ENCODE assay signal across 8 cellular contexts in the genomic region with DNA sequence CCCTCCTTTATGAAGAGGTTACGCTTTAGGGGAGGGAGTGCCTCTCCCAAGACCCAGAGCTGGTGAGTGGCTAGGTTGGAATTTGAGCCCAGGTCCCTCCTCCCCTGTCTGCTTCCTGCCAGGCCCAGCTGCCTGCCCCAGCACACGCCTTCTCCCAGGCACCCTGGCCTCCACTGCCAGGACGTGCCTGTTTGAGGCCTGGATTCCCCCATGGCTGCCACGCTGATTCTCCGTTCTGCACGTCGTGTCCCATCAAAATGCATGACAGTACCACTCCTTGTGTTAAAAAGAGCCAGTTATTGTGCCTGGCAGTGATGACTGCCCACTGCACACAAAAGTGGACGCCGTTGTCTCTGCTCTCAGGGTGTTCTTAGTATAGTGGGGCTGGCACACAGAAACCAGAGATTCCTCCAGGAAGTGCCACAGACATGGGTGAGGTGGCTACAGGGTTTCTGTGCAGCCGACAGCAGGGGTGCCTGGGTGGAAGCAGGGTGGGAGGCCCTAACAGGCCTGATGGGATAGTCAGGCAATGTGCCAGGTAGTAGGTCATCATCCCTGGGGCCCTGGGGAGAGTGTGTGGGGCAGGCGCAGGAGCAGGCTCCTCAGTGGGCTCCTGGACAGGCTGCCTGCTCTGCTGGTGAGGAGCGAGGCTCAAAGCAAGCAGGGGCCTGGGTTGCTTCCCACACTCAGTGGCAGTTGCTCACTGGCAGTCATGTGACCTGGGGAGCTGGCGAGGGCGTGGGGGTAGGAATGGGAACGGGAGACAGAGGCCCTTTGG. TPM values are rescaled to one million over a fixed set of nuclear protein-coding genes. Genes with fewer than 3 reads are reported as not detected.
DNase-seq lines count a peak whose midpoint lies in the region; ATAC-seq and TF ChIP-seq lines count a peak whose summit lies in the region.

No MANE protein-coding gene starts in this region.

- peaks cover 11% of the 10 kb centered on the region for H3K36me3 Mint-ChIP-seq in natural killer cell treated with Interleukin-12 subunit alpha and Interleukin-12 subunit beta and Interleukin-15 and Interleukin-18, amount 100 ng/mL, for 72 hours

- no peaks in the 10 kb centered on the region for H3K27me3 ChIP-seq in esophagus squamous epithelium

- H3K9me3 ChIP-seq in esophagus squamous epithelium = no peaks in the 10 kb centered on the region

- peak overlapping the region; percentile 44 to 84 for H3K27ac Mint-ChIP-seq in natural killer cell treated with Interleukin-12 subunit alpha and Interleukin-12 subunit beta and Interleukin-15 and Interleukin-18, amount 100 ng/mL, for 72 hours

- H3K4me3 ChIP-seq in esophagus squamous epithelium = peak overlapping the region in 1 of 4 donors; percentile 26

- ATAC-seq in natural killer cell treated with Interleukin-12 subunit alpha and Interleukin-12 subunit beta and Interleukin-15 and Interleukin-18, amount 100 ng/mL, for 72 hours = peak in 1 of 2 donors; percentile 21
- no peak for ATAC-seq in HG03095 (IDR thresholded peaks at IDR 0.05; ENCODE audit: unreplicated experiment)
- no peak for ATAC-seq in GM18867 (IDR thresholded peaks at IDR 0.05; ENCODE audit: unreplicated experiment)

- H3K27me3 Mint-ChIP-seq in natural killer cell treated with Interleukin-12 subunit alpha and Interleukin-12 subunit beta and Interleukin-15 and Interleukin-18, amount 100 ng/mL, for 72 hours = no peaks in the 10 kb centered on the region

- peaks cover 45 to 78% (median 54%) of the 10 kb centered on the region in 3 donors for H3K4me1 ChIP-seq in esophagus squamous epithelium

- peak overlapping the region; percentile 85 to 93 (median 90) for H3K27ac ChIP-seq in esophagus squamous epithelium

- H3K4me3 Mint-ChIP-seq in natural killer cell treated with Interleukin-12 subunit alpha and Interleukin-12 subunit beta and Interleukin-15 and Interleukin-18, amount 100 ng/mL, for 72 hours = no peak overlapping the region

- whole genome bisulfite sequencing in esophagus squamous epithelium, 2 donors = 8 to 51% methylated on average over 10 to 11 of the region's 15 CpGs

- peaks cover 50 to 54% of the 10 kb centered on the region in 2 donors for H3K4me1 Mint-ChIP-seq in natural killer cell treated with Interleukin-12 subunit alpha and Interleukin-12 subunit beta and Interleukin-15 and Interleukin-18, amount 100 ng/mL, for 72 hours (ENCODE audit: low read depth in 2 of 2)

- no peaks in the 10 kb centered on the region for H3K9me3 Mint-ChIP-seq in natural killer cell treated with Interleukin-12 subunit alpha and Interleukin-12 subunit beta and Interleukin-15 and Interleukin-18, amount 100 ng/mL, for 72 hours

- TF ChIP-seq POLR2A in esophagus squamous epithelium (IDR thresholded peaks at IDR 0.05) = no peak

- intact Hi-C loops in esophagus squamous epithelium (cut with DNase I) = no loop called here

- DNase-seq in ELR (ENCODE audit: low read depth) (peak; percentile 98), RPMI7951 (ENCODE audit: low read depth) (peak; percentile 94), esophagus squamous epithelium (lab: John Stamatoyannopoulos, UW) (no peak), GM10266 (ENCODE audit: extremely low spot score) (no peak), cerebellar nuclear complex (lab: John Stamatoyannopoulos, UW) (no peak)
- no peak for DNase-seq in natural killer cell treated with Interleukin-12 subunit alpha and Interleukin-12 subunit beta and Interleukin-15 and Interleukin-18, amount 100 ng/mL, for 72 hours (ENCODE audit: low spot score)

- H3K36me3 ChIP-seq in esophagus squamous epithelium = peaks cover 0 to 37% (median 5%) of the 10 kb centered on the region in 3 donors

- no peak for TF ChIP-seq CTCF in esophagus squamous epithelium (IDR thresholded peaks at IDR 0.05)
- no peak for TF ChIP-seq CTCF in GM10266 (IDR thresholded peaks at IDR 0.05; ENCODE audit: control insufficient read depth, insufficient read depth, low read depth, missing control alignments)

RNA-seq across cellular contexts. Expression of gene MED15, which starts 24.2 kb away (rescaled TPM):
- 19.5 and 26.9 TPM in 2 replicates for total RNA-seq in RPMI7951 (2014; rRNA removed; shearing (Covaris generic))
- 10 to 100 TPM; 31.6 to 51.4 (median 46.1) TPM for total RNA-seq in esophagus squamous epithelium
- 100 to 1,000 TPM; 171 to 178 TPM for total RNA-seq in natural killer cell treated with Interleukin-12 subunit alpha and Interleukin-12 subunit beta and Interleukin-15 and Interleukin-18, amount 100 ng/mL, for 72 hours

RNA-seq across cellular contexts. Expression of gene KLHL22, which starts 36.0 kb away (rescaled TPM):
- total RNA-seq in RPMI7951 (2014; rRNA removed; shearing (Covaris generic)) = 7.0 and 7.4 TPM in 2 replicates
- 10 to 100 TPM in 1 of 4 donors, 1 to 10 TPM in 3; 7.7 to 13.0 (median 8.3) TPM for total RNA-seq in esophagus squamous epithelium
- total RNA-seq in natural killer cell treated with Interleukin-12 subunit alpha and Interleukin-12 subunit beta and Interleukin-15 and Interleukin-18, amount 100 ng/mL, for 72 hours = 10 to 100 TPM; 15.9 to 21.0 TPM

Comparison
In these comparisons a context has a peak if more than half of its experiments do, and no peak if none do; other contexts are left out.
1. DNase-seq: peak in ELR (single experiment) and RPMI7951 (single experiment); none in esophagus squamous epithelium (single experiment), natural killer cell treated with Interleukin-12 subunit alpha and Interleukin-12 subunit beta and Interleukin-15 and Interleukin-18, amount 100 ng/mL, for 72 hours (single experiment), GM10266 (single experiment) and cerebellar nuclear complex (0 of 2).